In the genomic region with DNA sequence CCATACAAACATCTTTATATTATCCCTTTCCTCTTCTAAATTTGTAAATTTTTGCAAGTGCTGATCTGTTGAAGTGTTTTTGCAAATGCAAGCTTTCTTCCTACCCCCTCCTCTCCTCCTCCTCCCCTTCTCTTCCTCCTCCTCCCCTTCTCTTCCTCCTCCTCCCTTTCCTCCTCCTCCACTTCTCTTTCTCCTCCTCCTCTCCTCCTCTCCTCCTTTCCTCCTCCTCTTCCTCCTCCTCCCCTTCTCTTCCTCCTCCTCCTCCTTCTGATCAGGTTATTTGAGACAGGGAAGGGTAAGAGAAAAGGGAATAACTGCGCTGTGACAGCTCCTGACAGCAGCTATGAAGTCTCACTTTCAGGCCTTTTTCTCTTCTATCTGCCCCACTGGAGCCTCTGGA, we compare ENCODE assay signal across 18 cellular contexts. TPM values are rescaled to one million over a fixed set of nuclear protein-coding genes. Genes with fewer than 3 reads are reported as not detected.
DNase-seq lines count a peak whose midpoint lies in the region; ATAC-seq, FAIRE-seq and TF ChIP-seq lines count a peak whose summit lies in the region.
"Had no signal": no experiment of that assay in that cellular context is flagged by ENCODE, and none has a peak within 500 bp of the region (broad histone marks: within the 10 kb centered on the region; RNA-seq: fewer than 3 reads in every experiment).

No MANE protein-coding gene starts in this region.

- no peak for DNase-seq in HepG2 (ENCODE audit: low spot score)
- DNase-seq in right lobe of liver, result no peak
- DNase-seq in K562 (ENCODE audit: extremely low read depth in 1 of 4, low spot score in 3 of 4), result no peak
- peak; percentile 24 for DNase-seq in left kidney (ENCODE audit: low read depth, low spot score)
- DNase-seq: C1 segment of cervical spinal cord; Caco-2; CD4-positive, CD25-positive, alpha-beta regulatory T cell; CD8-positive, alpha-beta T cell; DMS153; DND-41; GOT3; HFFc6 had no signal

- FAIRE-seq in HepG2 (lab: Jason Lieb, UNC) (no peak), K562 (lab: Jason Lieb, UNC) (no peak)
- FAIRE-seq: G401.6, H54 had no signal

- in situ Hi-C loops in HepG2 (cut with HindIII; ENCODE audit: extremely low pct_ligation_motif_present, low pct_unique_long_range_greater_than_20kb), result no loop called here
- in situ Hi-C loops in K562 (cut with MboI), result no loop called here

- TF ChIP-seq EP300 in HepG2 (IDR thresholded peaks at IDR 0.05; ENCODE audit: low read depth in 2 of 2, low read length in 2 of 2) (no peak), HepG2 (CRISPR knock-in tag; IDR thresholded peaks at IDR 0.05; ENCODE audit: borderline replicate concordance) (no peak), K562 (IDR thresholded peaks at IDR 0.05; ENCODE audit: low read length) (no peak)

- H3K27ac ChIP-seq in HepG2 (ENCODE audit: extremely low read length, insufficient read depth, low read length), result no peak overlapping the region
- no peak overlapping the region for H3K27ac ChIP-seq in right lobe of liver
- H3K27ac ChIP-seq in K562 (ENCODE audit: extremely low read depth, low read depth, low read length), result no peak overlapping the region

- no peak overlapping the region for H3K4me2 ChIP-seq in HepG2 (ENCODE audit: low read depth, low read length)
- no peak overlapping the region for H3K4me2 ChIP-seq in K562 (ENCODE audit: insufficient read depth, low read length)

- H3K36me3 ChIP-seq in HepG2 (replicated peaks in 1 of 2; ENCODE audit: control insufficient read depth in 1 of 2, insufficient read depth in 2 of 2, low read length in 2 of 2) (no peaks in the 10 kb centered on the region), right lobe of liver (no peaks in the 10 kb centered on the region), K562 (ENCODE audit: control insufficient read depth, insufficient read depth, low read length) (no peaks in the 10 kb centered on the region)
- H3K36me3 ChIP-seq: HAP-1 had no signal

- H4K20me1 ChIP-seq in HepG2 (ENCODE audit: insufficient read depth, low read length) (no peaks in the 10 kb centered on the region), K562 (replicated peaks; ENCODE audit: control insufficient read depth, insufficient read depth, low read length) (no peaks in the 10 kb centered on the region)

- BruUV-seq in HepG2 (replicated peaks; lab: Mats Ljungman, UMichigan) (no TSS peak), K562 (replicated peaks; lab: Mats Ljungman, UMichigan) (no TSS peak)

- CTCF ChIA-PET in HepG2 (lab: Yijun Ruan, JAX; ENCODE audit: low intra/inter-chr PET ratio, low total read pairs) (no interaction called here), K562 (lab: Yijun Ruan, JAX; ENCODE audit: low intra/inter-chr PET ratio) (no interaction called here)

- H3K79me2 ChIP-seq in HepG2 (ENCODE audit: insufficient read depth, low read length) (no peaks in the 10 kb centered on the region), K562 (ENCODE audit: control insufficient read depth, insufficient read depth, low read length) (no peaks in the 10 kb centered on the region)

- TF ChIP-seq CTCF in HepG2 (CRISPR knock-in tag; IDR thresholded peaks at IDR 0.05), result no peak
- no peak for TF ChIP-seq CTCF in right lobe of liver (IDR thresholded peaks at IDR 0.05)
- TF ChIP-seq CTCF in K562 (IDR thresholded peaks at IDR 0.05 in 2 of 3, conservative IDR thresholded peaks at IDR 0.05 in 1 of 3; ENCODE audit: insufficient read depth in 2 of 3, low read depth in 1 of 3, low read length in 3 of 3), result no peak

- ATAC-seq in HepG2 (no peak), right lobe of liver (no peak), K562 (no peak), HG02798 (IDR thresholded peaks at IDR 0.05; ENCODE audit: poor library complexity, unreplicated experiment) (no peak), SK-N-SH treated with all-trans-retinoic acid at 6 μM for 48 hours (no peak)
- ATAC-seq: CD8-positive, alpha-beta T cell had no signal

- no peak for TF ChIP-seq POLR2A in HepG2 (IDR thresholded peaks at IDR 0.05; ENCODE audit: insufficient read depth in 1 of 2, low read depth in 2 of 2, low read length in 2 of 2)
- no peak for TF ChIP-seq POLR2A in right lobe of liver (IDR thresholded peaks at IDR 0.05)
- TF ChIP-seq POLR2A in K562 (conservative IDR thresholded peaks at IDR 0.05), result no peak

- WGBS in HepG2 (ENCODE audit: low lambda C conversion rate), result 22% methylated on average over 1 of the region's 1 CpG
- WGBS in right lobe of liver (ENCODE audit: insufficient coverage, low coverage, low lambda C conversion rate, missing lambda C conversion rate), result 93% methylated on average over 1 of the region's 1 CpG
- 17% methylated on average over 1 of the region's 1 CpG for WGBS in K562 (ENCODE audit: insufficient coverage, low coverage, missing lambda C conversion rate)

- H2AFZ ChIP-seq in HepG2 (ENCODE audit: low read length) (no peak overlapping the region), K562 (ENCODE audit: low read depth, low read length) (no peak overlapping the region)

- H3K9ac ChIP-seq in HepG2 (ENCODE audit: insufficient read depth, low read depth, low read length) (no peak overlapping the region), K562 (ENCODE audit: insufficient read depth in 1 of 2, low read depth in 2 of 2, low read length in 2 of 2) (no peak overlapping the region)

- H3K9me1 ChIP-seq in K562 (ENCODE audit: control insufficient read depth, insufficient read depth, low read length), result no peaks in the 10 kb centered on the region

- TF ChIP-seq RAD21 in HepG2 (CRISPR knock-in tag; IDR thresholded peaks at IDR 0.05) (no peak), K562 (CRISPR knock-in tag; conservative IDR thresholded peaks at IDR 0.05 in 1 of 2, IDR thresholded peaks at IDR 0.05 in 1 of 2) (no peak)

- H3K4me1 ChIP-seq in HepG2 (ENCODE audit: insufficient read depth, low read length), result no peaks in the 10 kb centered on the region
- peaks cover 0 to 14% (median 6%) of the 10 kb centered on the region in 4 donors for H3K4me1 ChIP-seq in right lobe of liver
- no peaks in the 10 kb centered on the region; a peak in 1 of 5 replicates for H3K4me1 ChIP-seq in K562 (replicated peaks in 1 of 2; ENCODE audit: control insufficient read depth in 2 of 2, insufficient read depth in 2 of 2, low read length in 2 of 2)
- H3K4me1 ChIP-seq: Caco-2, HAP-1 had no signal

- POLR2A ChIA-PET in HepG2 (lab: Yijun Ruan, JAX), result no interaction called here
- POLR2A ChIA-PET in K562 (lab: Yijun Ruan, JAX), result no interaction called here

- H3K27me3 ChIP-seq in HepG2 (ENCODE audit: control insufficient read depth in 1 of 2, insufficient read depth in 2 of 2, low read length in 2 of 2), result no peaks in the 10 kb centered on the region; a peak in 1 of 5 replicates
- no peaks in the 10 kb centered on the region for H3K27me3 ChIP-seq in right lobe of liver
- H3K27me3 ChIP-seq in K562 (ENCODE audit: control insufficient read depth in 2 of 2, insufficient read depth in 2 of 2, low read length in 2 of 2), result no peaks in the 10 kb centered on the region

- H3K9me3 ChIP-seq in HepG2 (ENCODE audit: low read length) (no peaks in the 10 kb centered on the region), right lobe of liver (peaks cover 0 to 3% (median 0%) of the 10 kb centered on the region in 4 donors), K562 (replicated peaks; ENCODE audit: control insufficient read depth, insufficient read depth, low read depth, low read length) (no peaks in the 10 kb centered on the region)
- H3K9me3 ChIP-seq: Caco-2, HAP-1 had no signal

- H3K4me3 ChIP-seq in HepG2 (replicated peaks in 1 of 3; ENCODE audit: insufficient read depth in 1 of 3, low read depth in 2 of 3, low read length in 3 of 3), result no peak overlapping the region
- H3K4me3 ChIP-seq in right lobe of liver, result no peak overlapping the region
- H3K4me3 ChIP-seq in K562, result no peak overlapping the region
- H3K4me3 ChIP-seq: HAP-1 had no signal

- intact Hi-C loops in HepG2 (cut with micrococcal nuclease; ENCODE audit: unreplicated experiment) (no loop called here), right lobe of liver (cut with DNase I) (no loop called here), K562 (cut with micrococcal nuclease) (loop anchor here (5.0 kb wide), 1 partner anchor 51 kb away; no protein-coding TSS in a partner anchor)

RNA-seq across cellular contexts. Expression of gene TNFSF13B, which starts 8.9 kb away (rescaled TPM):
- total RNA-seq in HepG2 (2016; rRNA removed; fragmentation: Illumina TruSeq; extraction: Trizol) (0.20 TPM in 1 of 2 replicates, not detected in the other), right lobe of liver (1 to 10 TPM; 1.5 to 4.7 (median 3.6) TPM), K562 (2014; rRNA removed) (1.1 and 2.0 TPM in 2 replicates), K562 (2014; rRNA removed; fragmentation: Illumina TruSeq; extraction: Trizol) (1.2 and 1.4 TPM in 2 replicates), K562 (2015; rRNA removed; fragmentation: Illumina TruSeq; extraction: Trizol) (1.5 and 2.0 TPM in 2 replicates), K562 (2021) (0.94 and 2.1 TPM in 2 replicates)
- not detected in 2 replicates for total RNA-seq in HepG2 (2016; cell fraction: cytosol; rRNA removed; fragmentation: Illumina TruSeq; extraction: Trizol; ENCODE audit: low read depth)
- total RNA-seq in HepG2 (2016; cell fraction: insoluble cytoplasmic fraction; rRNA removed; fragmentation: Illumina TruSeq; extraction: Trizol), result not detected in 2 replicates
- 0.07 and 0.15 TPM in 2 replicates for total RNA-seq in HepG2 (2016; cell fraction: membrane; rRNA removed; fragmentation: Illumina TruSeq; extraction: Trizol)
- total RNA-seq in HepG2 (2016; cell fraction: nucleus; rRNA removed; fragmentation: Illumina TruSeq; extraction: Trizol), result 0.44 TPM in 1 of 2 replicates, not detected in the other
- polyA plus RNA-seq in HepG2 (2011; rRNA removed) (0.13 and 0.30 TPM in 2 replicates), K562 (2011; rRNA removed) (1.5 and 3.3 TPM in 2 replicates), K562 (2014; fragmentation: Illumina TruSeq; extraction: Trizol) (1.5 TPM in 2 replicates), K562 (2014; fragmentation: Nextera tagmentation; extraction: Ambion mirVana) (1 to 10 TPM; 1.3 to 1.9 TPM), K562 (2014; rRNA removed) (1.0 and 1.1 TPM in 2 replicates)
- polyA plus RNA-seq in HepG2 (2011; cell fraction: cytosol; rRNA removed), result 0.05 TPM in 1 of 2 replicates, not detected in the other
- polyA plus RNA-seq in HepG2 (2011; cell fraction: nucleus; rRNA removed), result 0.71 and 0.74 TPM in 2 replicates
- polyA plus RNA-seq in HepG2 (2012), result not detected in 2 replicates
- 0.08 and 0.14 TPM in 2 replicates for polyA plus RNA-seq in HepG2 (2016; cell fraction: cytosol; fragmentation: Illumina TruSeq; extraction: Trizol; ENCODE audit: low read depth)
- polyA plus RNA-seq in HepG2 (2016; cell fraction: insoluble cytoplasmic fraction; fragmentation: Illumina TruSeq; extraction: Trizol; ENCODE audit: low read depth), result 0.39 TPM in 1 of 2 replicates, not detected in the other
- polyA plus RNA-seq in HepG2 (2016; cell fraction: membrane; fragmentation: Illumina TruSeq; extraction: Trizol; ENCODE audit: low read depth), result 0.09 and 0.54 TPM in 2 replicates
- polyA plus RNA-seq in HepG2 (2016; cell fraction: nucleus; fragmentation: Illumina TruSeq; extraction: Trizol; ENCODE audit: insufficient read depth, low read depth), result 0.17 TPM in 1 of 2 replicates, not detected in the other
- polyA minus RNA-seq in HepG2 (2011; rRNA and poly(A)+ RNA removed; ENCODE audit: low replicate concordance), result not detected in 2 replicates
- not detected in 2 replicates for polyA minus RNA-seq in HepG2 (2011; cell fraction: cytosol; rRNA and poly(A)+ RNA removed)
- 1.7 and 4.0 TPM in 2 replicates for polyA minus RNA-seq in HepG2 (2011; cell fraction: nucleus; rRNA and poly(A)+ RNA removed)
- total RNA-seq in K562 (2011; cell fraction: chromatin; rRNA removed; ENCODE audit: low replicate concordance), result 0.60 and 1.9 TPM in 2 replicates
- total RNA-seq in K562 (2011; cell fraction: nucleolus; rRNA removed), result 1.2 TPM in 2 replicates
- total RNA-seq in K562 (2011; cell fraction: nucleoplasm; rRNA removed), result 0.73 and 1.5 TPM in 2 replicates
- 0.72 and 1.5 TPM in 2 replicates for polyA plus RNA-seq in K562 (2011; cell fraction: cytosol; rRNA removed)
- polyA plus RNA-seq in K562 (2011; cell fraction: nucleus; rRNA removed), result 0.75 and 1.8 TPM in 2 replicates
- polyA plus RNA-seq in K562 (2012), result 1.2 TPM in 2 replicates
- polyA minus RNA-seq in K562 (2011; rRNA and poly(A)+ RNA removed), result 0.60 and 1.6 TPM in 2 replicates
- polyA minus RNA-seq in K562 (2011; cell fraction: cytosol; rRNA and poly(A)+ RNA removed), result not detected in 2 replicates
- 1.1 and 2.2 TPM in 2 replicates for polyA minus RNA-seq in K562 (2011; cell fraction: nucleus; rRNA and poly(A)+ RNA removed)
- total RNA-seq: A172 had no signal

Comparison
In these comparisons a context has a peak if more than half of its experiments do, and no peak if none do; other contexts are left out.
1. Of the 241 proteins assayed by ChIP-seq in both HepG2 and K562: peak only in HepG2: HNRNPK and PCBP1; only in K562: ZNF263; in both: PCBP2; in neither: 237.